In the genomic region with DNA sequence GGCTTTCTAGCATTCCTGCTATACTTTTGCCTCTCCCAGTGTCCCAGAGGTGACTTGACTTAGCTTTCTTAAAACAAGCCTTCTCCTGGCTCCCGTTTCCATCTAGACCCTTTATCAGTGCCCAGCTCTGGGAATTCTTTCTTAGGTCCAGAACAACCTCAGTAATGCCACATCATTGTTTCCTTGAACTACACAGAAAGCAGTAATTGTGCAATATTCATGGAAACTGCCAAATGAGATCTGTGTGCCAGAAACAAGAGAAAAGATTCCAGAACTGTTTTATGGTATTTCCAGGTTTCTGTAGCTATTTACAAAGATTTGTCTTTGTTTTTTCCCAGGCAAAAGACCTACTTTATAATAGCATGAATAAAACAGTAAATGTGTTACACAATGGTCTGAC, we compare ENCODE assay signal across 21 cellular contexts.
A peak's percentile ranks its signal among the peaks of the same experiment; 100 is the strongest.
DNase-seq lines count a peak whose midpoint lies in the region; ATAC-seq and TF ChIP-seq lines count a peak whose summit lies in the region.
"Had no signal": no experiment of that assay in that cellular context is flagged by ENCODE, and none has a peak within 500 bp of the region (broad histone marks: within the 10 kb centered on the region; RNA-seq: fewer than 3 reads in every experiment).

No MANE protein-coding gene starts in this region.

- TF ChIP-seq POLR2A in GM18505 (IDR thresholded peaks at IDR 0.05; ENCODE audit: borderline replicate concordance, extremely low read depth, insufficient read depth, insufficient read length): no peak

- TF ChIP-seq RAD21 in Ishikawa (IDR thresholded peaks at IDR 0.05; ENCODE audit: low read depth): no peak

- no peak overlapping the region for H3K4me3 ChIP-seq in cardiac fibroblast (replicated peaks in 1 of 2; ENCODE audit: low read depth in 2 of 2, low read length in 2 of 2)
- H3K4me3 ChIP-seq in heart right ventricle: no peak overlapping the region
- H3K4me3 ChIP-seq: GM23248, K562, PC-9 had no signal

- no peak overlapping the region for H3K27ac ChIP-seq in heart right ventricle
- H3K27ac ChIP-seq: GM23248, PC-9, RWPE1 had no signal

- no peak for TF ChIP-seq EP300 in Ishikawa (IDR thresholded peaks at IDR 0.05; ENCODE audit: borderline replicate concordance)

- 25 to 41% methylated on average over 1 of the region's 1 CpG for WGBS in heart right ventricle, 2 donors

- ATAC-seq in GM18505 (IDR thresholded peaks at IDR 0.05; ENCODE audit: unreplicated experiment): no peak
- ATAC-seq in heart right ventricle: no peak
- ATAC-seq: K562, SK-N-SH treated with all-trans-retinoic acid at 6 μM for 48 hours, T-cell had no signal

- peaks cover 0 to 3% (median 0%) of the 10 kb centered on the region in 11 donors for H3K9me3 ChIP-seq in heart right ventricle

- intact Hi-C loops in heart right ventricle (cut with DNase I): no loop called here

- DNase-seq in cardiac fibroblast (ENCODE audit: low read depth in 2 of 2) (peak; percentile 4 to 44), iris pigment epithelial cell (ENCODE audit: low read depth) (peak; percentile 6), retina (peak; percentile 45), NCI-H524 (lab: John Stamatoyannopoulos, UW) (no peak), NCI-H2029 (lab: John Stamatoyannopoulos, UW) (no peak), heart right ventricle (no peak)
- DNase-seq: DND-41, GM23248, HFFc6, NCI-H1105 treated with DMSO at 0.1 percent for 48 hours, NCI-H187, NCI-H226, NCI-H524 treated with DMSO at 0.1 percent for 48 hours, PC-9, SIG-M5, T-cell had no signal

- TF ChIP-seq CTCF in cardiac fibroblast (IDR thresholded peaks at IDR 0.05; ENCODE audit: low read depth, low read length) (no peak), heart right ventricle (IDR thresholded peaks at IDR 0.05) (no peak)

- no peaks in the 10 kb centered on the region for H3K36me3 ChIP-seq in heart right ventricle

- H3K27me3 ChIP-seq in heart right ventricle: no peaks in the 10 kb centered on the region

- H3K4me1 ChIP-seq in heart right ventricle: no peaks in the 10 kb centered on the region

TF ChIP-seq in Ishikawa, 13 proteins besides CTCF, POLR2A, EP300 and RAD21:
- TF ChIP-seq CEBPB (IDR thresholded peaks at IDR 0.05) (peak; percentile 39; the same call in 1 of the 2 replicates), NFIC (IDR thresholded peaks at IDR 0.05) (no peak)

Comparison
In these comparisons a context has a peak if more than half of its experiments do, and no peak if none do; other contexts are left out.
1. DNase-seq: peak in cardiac fibroblast (2 of 2), iris pigment epithelial cell (single experiment) and retina (single experiment); none in NCI-H524 (0 of 2), NCI-H2029 (single experiment) and heart right ventricle (0 of 2).